8 cellular contexts compared by ENCODE assay signal in the genomic region with DNA sequence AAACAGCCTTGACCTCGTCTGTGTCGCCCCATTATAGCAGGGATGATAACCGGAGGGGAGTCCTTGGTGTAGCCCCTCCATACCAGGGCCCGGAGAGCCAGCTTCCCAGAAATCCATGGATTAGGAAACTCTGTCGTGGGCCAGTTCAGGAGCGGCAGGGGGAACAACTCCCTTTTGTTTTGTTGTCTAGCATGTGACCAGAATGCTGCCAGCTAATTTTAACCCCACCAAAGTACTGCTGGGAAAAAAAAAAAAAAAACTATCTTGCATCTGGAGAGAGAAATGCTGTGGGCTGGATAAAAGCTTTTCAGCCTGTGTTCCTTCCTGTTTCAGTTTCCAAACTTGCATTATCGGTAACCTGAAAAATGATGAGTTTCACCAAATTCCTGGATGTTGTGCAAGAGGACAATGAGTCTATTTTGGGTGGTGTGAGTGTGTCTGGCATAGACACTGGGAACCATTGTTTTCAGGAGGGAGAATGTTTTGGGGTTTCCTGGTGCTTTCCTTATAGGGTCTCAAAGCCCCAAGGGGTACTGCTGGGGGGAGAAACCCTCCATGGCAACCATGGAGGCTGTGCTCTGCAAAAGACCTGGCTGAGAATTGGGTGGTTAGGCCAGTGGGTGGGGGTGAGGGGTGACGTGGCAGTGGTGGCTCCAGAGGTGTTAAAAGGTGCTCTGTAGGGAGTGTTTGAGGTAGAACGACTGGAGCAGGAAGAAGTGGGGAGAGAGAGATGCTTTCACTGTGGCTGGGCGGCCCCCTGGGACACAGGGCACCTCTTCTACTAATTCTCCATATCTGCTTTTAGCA. TPM values are rescaled to one million over a fixed set of nuclear protein-coding genes. Genes with fewer than 3 reads are reported as not detected.
A peak's percentile ranks its signal among the peaks of the same experiment; 100 is the strongest.
DNase-seq lines count a peak whose midpoint lies in the region; ATAC-seq and TF ChIP-seq lines count a peak whose summit lies in the region.

No MANE protein-coding gene starts in this region.

- no peaks in the 10 kb centered on the region for H3K27me3 Mint-ChIP-seq in T-cell
- no peaks in the 10 kb centered on the region for H3K27me3 Mint-ChIP-seq in chondrocyte (ENCODE audit: low read depth)

- peak; percentile 12 for DNase-seq in SKM-1 treated with dmso at 0.1 percent for 144 hours (lab: John Stamatoyannopoulos, UW; ENCODE audit: unreplicated experiment)
- DNase-seq in SKM-1 (lab: John Stamatoyannopoulos, UW; ENCODE audit: unreplicated experiment) = no peak
- peak in 20 of 34 experiments; percentile 24 to 59 (median 48) for DNase-seq in T-cell
- DNase-seq in chondrocyte (ENCODE audit: low spot score) = no peak
- peak; percentile 71 to 93 for DNase-seq in lung microvascular endothelial cell (ENCODE audit: low read depth in 2 of 2)
- peak in 37 of 49 donors; percentile 23 to 81 (median 46) for DNase-seq in substantia nigra (lab: John Stamatoyannopoulos, UW)
- no peak for DNase-seq in cerebellar cortex (ENCODE audit: low spot score)

- H3K4me1 Mint-ChIP-seq in T-cell = peaks cover 71 to 89% (median 75%) of the 10 kb centered on the region in 3 donors
- peaks cover 85% of the 10 kb centered on the region for H3K4me1 Mint-ChIP-seq in chondrocyte (ENCODE audit: low read depth)

- no peaks in the 10 kb centered on the region for H3K9me3 Mint-ChIP-seq in T-cell
- no peaks in the 10 kb centered on the region for H3K9me3 Mint-ChIP-seq in chondrocyte (ENCODE audit: low read depth)

- CTCF ChIA-PET in T-cell (lab: Charles Lee) = interaction anchor here (0.6 to 2.2 kb wide), 5 partner anchors 27 to 168 kb away, joined by 3 to 12 read pairs (median 3); no protein-coding TSS in a partner anchor

- peak overlapping the region; percentile 90 for H3K27ac ChIP-seq in substantia nigra (ENCODE audit: low read depth, low read length, poor library complexity, severe bottlenecking)

- ATAC-seq in T-cell (replicated peaks in 1 of 4) (no peak), GM18517 (IDR thresholded peaks at IDR 0.05; ENCODE audit: unreplicated experiment) (no peak)

- H3K36me3 Mint-ChIP-seq in T-cell (no peaks in the 10 kb centered on the region), chondrocyte (ENCODE audit: low read depth) (no peaks in the 10 kb centered on the region)

- peak overlapping the region in 2 of 3 donors; percentile 15 to 79 for H3K4me3 Mint-ChIP-seq in T-cell
- peak overlapping the region; percentile 26 for H3K4me3 Mint-ChIP-seq in chondrocyte (ENCODE audit: unreplicated experiment)

- no peak for TF ChIP-seq CTCF in chondrocyte (IDR thresholded peaks at IDR 0.05)

- peak overlapping the region; percentile 90 to 91 for H3K27ac Mint-ChIP-seq in T-cell
- H3K27ac Mint-ChIP-seq in chondrocyte (ENCODE audit: unreplicated experiment) = peak overlapping the region; percentile 100

- POLR2A ChIA-PET in T-cell (lab: Charles Lee) = interaction anchor here in 1 of 2 donors (0.6 kb wide), 1 partner anchor 135 kb away, joined by 5 read pairs; no protein-coding TSS in a partner anchor

RNA-seq across cellular contexts. Expression of a gene that starts 14.9 kb away (rescaled TPM):
- total RNA-seq in T-cell = 10 to 100 TPM; 32.6 to 50.4 (median 38.8) TPM
- 56.0 to 61.9 TPM (median 56.7 TPM) in 3 replicates for total RNA-seq in chondrocyte
- total RNA-seq in lung microvascular endothelial cell = 5.4 and 10.1 TPM in 2 replicates

RNA-seq across cellular contexts. Expression of a gene that starts 54.7 kb away (rescaled TPM):
- total RNA-seq in T-cell = 10 to 100 TPM in 3 of 5 donors, 1 to 10 TPM in 2; 8.4 to 14.0 (median 11.8) TPM
- 9.7 to 11.0 TPM (median 10.0 TPM) in 3 replicates for total RNA-seq in chondrocyte
- total RNA-seq in lung microvascular endothelial cell = 7.0 and 9.5 TPM in 2 replicates

Comparison
In these comparisons a context has a peak if more than half of its experiments do, and no peak if none do; other contexts are left out.
1. DNase-seq: peak in SKM-1 treated with dmso at 0.1 percent for 144 hours (single experiment), T-cell (20 of 34), lung microvascular endothelial cell (2 of 2) and substantia nigra (37 of 49); none in SKM-1 (single experiment), chondrocyte (single experiment) and cerebellar cortex (single experiment).